ENCODE assay signal across 8 cellular contexts in genomic region chr1:214602764-214603657, GRCh38. TPM values are rescaled to one million over a fixed set of nuclear protein-coding genes. Genes with fewer than 3 reads are reported as not detected.
DNase-seq lines count a peak whose midpoint lies in the region; ATAC-seq and TF ChIP-seq lines count a peak whose summit lies in the region.

Gene CENPF (plus strand): TSS chr1:214603195. CDS start chr1:214613755, 10,560 bp downstream.

- H3K27ac ChIP-seq in OCI-LY7 (ENCODE audit: low read depth, low read length, poor library complexity, severe bottlenecking) (peak within 1 kb of the TSS; percentile 77), epithelial cell of prostate (no peak within 1 kb of the TSS)

- CTCF ChIA-PET in OCI-LY7 (lab: Charles Lee; ENCODE audit: unreplicated experiment): no interaction called here

- peaks cover 7% of the 10 kb centered on the region for H3K4me1 ChIP-seq in OCI-LY7 (ENCODE audit: insufficient read depth, low read length, poor library complexity, severe bottlenecking)

- peak within 1 kb of the TSS; percentile 94 for H3K4me3 ChIP-seq in OCI-LY7 (ENCODE audit: low read depth, low read length, poor library complexity, severe bottlenecking)

- no peaks in the 10 kb centered on the region; the same call in 1 of the 2 replicates for H3K9me3 ChIP-seq in OCI-LY7 (ENCODE audit: low read length)

- peaks cover 41% of the 10 kb centered on the region for H3K79me2 ChIP-seq in OCI-LY7 (ENCODE audit: insufficient read depth, low read depth, low read length)

- no peak for TF ChIP-seq CTCF in OCI-LY7 (conservative IDR thresholded peaks at IDR 0.05; ENCODE audit: low read length)

- POLR2A ChIA-PET in OCI-LY7 (lab: Charles Lee): interaction anchor here (0.7 to 1.8 kb wide), 6 partner anchors 9 to 394 kb away, joined by 3 to 6 read pairs (median 4); no protein-coding TSS in a partner anchor

- DNase-seq in DMS114 treated with DMSO at 0.1 percent for 48 hours (lab: John Stamatoyannopoulos, UW; ENCODE audit: unreplicated experiment) (peak; percentile 100), HuH-7.5 (ENCODE audit: low spot score) (peak; percentile 96), OCI-LY7 (ENCODE audit: low spot score) (peak; percentile 97), activated T-cell treated with anti-CD3 and anti-CD28 coated beads for 1 hour (ENCODE audit: low read depth) (peak; percentile 84), epithelial cell of prostate (ENCODE audit: low read depth, low spot score) (peak; percentile 93), mucosa of gallbladder (ENCODE audit: low spot score) (peak; percentile 97)
- DNase-seq in stimulated activated CD8-positive, alpha-beta memory T cell treated with anti-CD3 and anti-CD28 coated beads, Interleukin-4, amount 100 ng/mL, for 4 hours (ENCODE audit: low read depth in 2 of 2, low spot score in 1 of 2): peak; percentile 83 to 84

- BruUV-seq in OCI-LY7 (replicated peaks; lab: Mats Ljungman, UMichigan): TSS peak; percentile 79

- H3K4me2 ChIP-seq in OCI-LY7 (ENCODE audit: low read length): peak within 1 kb of the TSS; percentile 86

- no peaks in the 10 kb centered on the region for H3K9me2 ChIP-seq in OCI-LY7 (ENCODE audit: insufficient read depth, low read length)

- peaks cover 11% of the 10 kb centered on the region; the same call in 1 of the 2 replicates for H4K20me1 ChIP-seq in OCI-LY7 (ENCODE audit: insufficient read depth, low read length)

- intact Hi-C loops in OCI-LY7 (cut with micrococcal nuclease; ENCODE audit: unreplicated experiment): loop anchor here (5.0 kb wide), 1 partner anchor 321 kb away; the partner anchor contains the start of gene SMYD2

- H2AFZ ChIP-seq in OCI-LY7 (ENCODE audit: low read length): peak within 1 kb of the TSS; percentile 99

- peak; percentile 100 for ATAC-seq in GM21526 (IDR thresholded peaks at IDR 0.05; ENCODE audit: low FRiP score, unreplicated experiment)

- H3K36me3 ChIP-seq in OCI-LY7 (ENCODE audit: insufficient read depth, low read length): peaks cover 37% of the 10 kb centered on the region

RNA-seq across cellular contexts. Expression of gene CENPF, which starts in this region (rescaled TPM):
- 110 and 161 TPM in 2 replicates for total RNA-seq in OCI-LY7 (2014; rRNA removed; shearing (Covaris generic))
- total RNA-seq in OCI-LY7 (2022): 173 and 195 TPM in 2 replicates
- total RNA-seq in mucosa of gallbladder: 3.5 TPM

Comparison
In these comparisons a context has a peak if more than half of its experiments do, and no peak if none do; other contexts are left out.
1. RNA of gene CENPF (total RNA-seq): 110 to 195 TPM in OCI-LY7; 3.5 TPM in mucosa of gallbladder (single experiment); every median in the first group is over 10 times any median in the second.
2. Peak in every context shown above with its lines, with median percentiles within 50 percentile points of each other: DNase-seq.